In the genomic region with DNA sequence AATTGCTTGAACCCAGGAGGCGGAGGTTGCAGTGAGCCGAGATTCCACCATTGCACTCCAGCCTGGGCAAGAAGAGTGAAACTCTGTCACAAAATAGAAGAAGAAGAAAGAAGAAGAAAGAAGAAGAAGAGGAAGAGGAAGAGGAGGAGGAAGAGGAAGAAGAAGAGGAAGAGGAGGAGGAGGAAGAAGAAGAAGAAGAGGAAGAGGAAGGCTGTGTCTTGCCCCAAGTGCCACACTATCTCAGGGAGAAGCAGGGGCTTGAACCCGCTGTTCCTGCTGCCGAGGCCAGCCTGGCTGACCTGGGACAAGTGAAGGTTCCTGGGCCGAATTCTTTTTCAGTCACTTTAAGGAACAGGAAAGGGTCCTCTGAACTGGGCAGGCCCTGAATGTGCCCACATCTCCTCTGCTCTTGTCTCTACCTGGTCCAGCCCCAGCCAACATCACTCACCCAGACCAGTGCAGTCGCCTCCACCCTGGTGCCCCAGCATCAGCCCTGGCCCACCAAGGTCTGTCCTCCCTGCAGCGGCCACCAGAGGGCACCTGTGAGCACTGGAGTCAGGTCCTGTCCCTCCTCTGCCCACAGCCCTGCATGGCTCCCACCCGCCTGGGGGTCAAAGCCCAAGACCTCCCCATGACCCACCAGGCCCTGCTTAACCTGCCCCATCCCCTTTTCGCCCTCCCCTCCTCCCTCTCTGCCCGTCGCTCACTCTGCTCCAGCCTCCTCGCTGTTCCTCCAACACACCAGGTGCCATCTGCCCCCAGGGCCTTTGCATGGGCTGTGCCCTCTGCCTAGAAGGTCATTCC, we compare ENCODE assay signal across 8 cellular contexts. TPM values are rescaled to one million over a fixed set of nuclear protein-coding genes. Genes with fewer than 3 reads are reported as not detected.
DNase-seq lines count a peak whose midpoint lies in the region; ATAC-seq and TF ChIP-seq lines count a peak whose summit lies in the region.

No MANE protein-coding gene starts in this region.

- H3K27me3 ChIP-seq in gastrocnemius medialis: no peaks in the 10 kb centered on the region

- H3K27ac ChIP-seq in gastrocnemius medialis: peak overlapping the region; percentile 95 to 97 (median 96)

- peaks cover 4% of the 10 kb centered on the region for H3K9me3 Mint-ChIP-seq in activated naive CD8-positive, alpha-beta T cell treated with anti-CD3 and anti-CD28 coated beads, Interleukin-2, amount 50 U/mL, for 24 hours

- H3K27me3 Mint-ChIP-seq in activated naive CD8-positive, alpha-beta T cell treated with anti-CD3 and anti-CD28 coated beads, Interleukin-2, amount 50 U/mL, for 24 hours: no peaks in the 10 kb centered on the region

- TF ChIP-seq POLR2A in gastrocnemius medialis (IDR thresholded peaks at IDR 0.05): no peak

- no peak for TF ChIP-seq EP300 in Ishikawa (IDR thresholded peaks at IDR 0.05; ENCODE audit: borderline replicate concordance)

- H3K4me3 Mint-ChIP-seq in activated naive CD8-positive, alpha-beta T cell treated with anti-CD3 and anti-CD28 coated beads, Interleukin-2, amount 50 U/mL, for 24 hours: no peak overlapping the region

- H3K4me1 ChIP-seq in gastrocnemius medialis: peaks cover 27 to 30% of the 10 kb centered on the region in 2 donors

- H3K27ac Mint-ChIP-seq in activated naive CD8-positive, alpha-beta T cell treated with anti-CD3 and anti-CD28 coated beads, Interleukin-2, amount 50 U/mL, for 24 hours: peak overlapping the region; percentile 49

- no peaks in the 10 kb centered on the region for H3K36me3 ChIP-seq in gastrocnemius medialis

- no peaks in the 10 kb centered on the region for H3K9me3 ChIP-seq in gastrocnemius medialis

- peaks cover 17% of the 10 kb centered on the region for H3K4me1 Mint-ChIP-seq in activated naive CD8-positive, alpha-beta T cell treated with anti-CD3 and anti-CD28 coated beads, Interleukin-2, amount 50 U/mL, for 24 hours

- peaks cover 7% of the 10 kb centered on the region for H3K36me3 Mint-ChIP-seq in activated naive CD8-positive, alpha-beta T cell treated with anti-CD3 and anti-CD28 coated beads, Interleukin-2, amount 50 U/mL, for 24 hours (ENCODE audit: low read depth)

- TF ChIP-seq RAD21 in Ishikawa (IDR thresholded peaks at IDR 0.05; ENCODE audit: low read depth): peak; percentile 58; the same call in 1 of the 2 replicates

- in situ Hi-C loops in gastrocnemius medialis (cut with MboI; ENCODE audit: low sequenced_read_pairs in 4 of 4): loop anchor here in 1 of 4 donors (5.0 kb wide), 1 partner anchor 101 kb away; no protein-coding TSS in a partner anchor

- DNase-seq in Daoy (ENCODE audit: low read depth): peak; percentile 80
- DNase-seq in T-helper 1 cell: peak; percentile 68 to 89 (median 75)
- peak; percentile 96 for DNase-seq in activated naive CD8-positive, alpha-beta T cell treated with anti-CD3 and anti-CD28 coated beads, Interleukin-2, amount 50 U/mL, for 24 hours
- peak; percentile 85 for DNase-seq in left cardiac atrium
- DNase-seq in gastrocnemius medialis: peak in 1 of 2 donors; percentile 80

- H3K4me3 ChIP-seq in gastrocnemius medialis: no peak overlapping the region

- ATAC-seq in activated naive CD8-positive, alpha-beta T cell treated with anti-CD3 and anti-CD28 coated beads, Interleukin-2, amount 50 U/mL, for 24 hours: peak; percentile 80
- ATAC-seq in left cardiac atrium (peak; percentile 40 to 58), gastrocnemius medialis (peak in 1 of 2 donors; percentile 15), HG03442 (IDR thresholded peaks at IDR 0.05; ENCODE audit: unreplicated experiment) (no peak), HG02852 (IDR thresholded peaks at IDR 0.05; ENCODE audit: unreplicated experiment) (no peak)

- intact Hi-C loops in left cardiac atrium (cut with DNase I): loop anchor here (2.0 to 10.0 kb wide), 4 partner anchors 41 to 221 kb away; no protein-coding TSS in a partner anchor
- intact Hi-C loops in gastrocnemius medialis (cut with DNase I; ENCODE audit: low total_unique reads): loop anchor here (1.0 to 5.0 kb wide), 3 partner anchors 20 to 166 kb away; a partner anchor contains a TSS

- peak; percentile 84 to 94 (median 87) for TF ChIP-seq CTCF in gastrocnemius medialis (IDR thresholded peaks at IDR 0.05 in 4 of 5, conservative IDR thresholded peaks at IDR 0.05 in 1 of 5)

TF ChIP-seq in Ishikawa, 13 proteins besides CTCF, POLR2A, EP300 and RAD21:
- TF ChIP-seq CREB1 (IDR thresholded peaks at IDR 0.05; ENCODE audit: low read depth) (no peak), NFIC (IDR thresholded peaks at IDR 0.05) (no peak), FOXM1 (IDR thresholded peaks at IDR 0.05; ENCODE audit: borderline replicate concordance, low read depth) (no peak), ZBTB7A (IDR thresholded peaks at IDR 0.05; ENCODE audit: low read depth) (no peak), TCF12 (IDR thresholded peaks at IDR 0.05; ENCODE audit: low read depth) (no peak), YY1 (IDR thresholded peaks at IDR 0.05; ENCODE audit: low read depth) (no peak), TEAD4 (IDR thresholded peaks at IDR 0.05) (no peak), EGR1 (IDR thresholded peaks at IDR 0.05) (no peak), TAF1 (IDR thresholded peaks at IDR 0.05; ENCODE audit: low read depth) (no peak), CEBPB (IDR thresholded peaks at IDR 0.05) (no peak)
- TF ChIP-seq, protein P1, sequence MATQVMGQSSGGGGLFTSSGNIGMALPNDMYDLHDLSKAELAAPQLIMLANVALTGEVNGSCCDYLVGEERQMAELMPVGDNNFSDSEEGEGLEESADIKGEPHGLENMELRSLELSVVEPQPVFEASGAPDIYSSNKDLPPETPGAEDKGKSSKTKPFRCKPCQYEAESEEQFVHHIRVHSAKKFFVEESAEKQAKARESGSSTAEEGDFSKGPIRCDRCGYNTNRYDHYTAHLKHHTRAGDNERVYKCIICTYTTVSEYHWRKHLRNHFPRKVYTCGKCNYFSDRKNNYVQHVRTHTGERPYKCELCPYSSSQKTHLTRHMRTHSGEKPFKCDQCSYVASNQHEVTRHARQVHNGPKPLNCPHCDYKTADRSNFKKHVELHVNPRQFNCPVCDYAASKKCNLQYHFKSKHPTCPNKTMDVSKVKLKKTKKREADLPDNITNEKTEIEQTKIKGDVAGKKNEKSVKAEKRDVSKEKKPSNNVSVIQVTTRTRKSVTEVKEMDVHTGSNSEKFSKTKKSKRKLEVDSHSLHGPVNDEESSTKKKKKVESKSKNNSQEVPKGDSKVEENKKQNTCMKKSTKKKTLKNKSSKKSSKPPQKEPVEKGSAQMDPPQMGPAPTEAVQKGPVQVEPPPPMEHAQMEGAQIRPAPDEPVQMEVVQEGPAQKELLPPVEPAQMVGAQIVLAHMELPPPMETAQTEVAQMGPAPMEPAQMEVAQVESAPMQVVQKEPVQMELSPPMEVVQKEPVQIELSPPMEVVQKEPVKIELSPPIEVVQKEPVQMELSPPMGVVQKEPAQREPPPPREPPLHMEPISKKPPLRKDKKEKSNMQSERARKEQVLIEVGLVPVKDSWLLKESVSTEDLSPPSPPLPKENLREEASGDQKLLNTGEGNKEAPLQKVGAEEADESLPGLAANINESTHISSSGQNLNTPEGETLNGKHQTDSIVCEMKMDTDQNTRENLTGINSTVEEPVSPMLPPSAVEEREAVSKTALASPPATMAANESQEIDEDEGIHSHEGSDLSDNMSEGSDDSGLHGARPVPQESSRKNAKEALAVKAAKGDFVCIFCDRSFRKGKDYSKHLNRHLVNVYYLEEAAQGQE (IDR thresholded peaks at IDR 0.05; ENCODE audit: low read depth): no peak
- TF ChIP-seq, protein P2, sequence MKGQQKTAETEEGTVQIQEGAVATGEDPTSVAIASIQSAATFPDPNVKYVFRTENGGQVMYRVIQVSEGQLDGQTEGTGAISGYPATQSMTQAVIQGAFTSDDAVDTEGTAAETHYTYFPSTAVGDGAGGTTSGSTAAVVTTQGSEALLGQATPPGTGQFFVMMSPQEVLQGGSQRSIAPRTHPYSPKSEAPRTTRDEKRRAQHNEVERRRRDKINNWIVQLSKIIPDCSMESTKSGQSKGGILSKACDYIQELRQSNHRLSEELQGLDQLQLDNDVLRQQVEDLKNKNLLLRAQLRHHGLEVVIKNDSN (IDR thresholded peaks at IDR 0.05): no peak
- TF ChIP-seq, protein P3, sequence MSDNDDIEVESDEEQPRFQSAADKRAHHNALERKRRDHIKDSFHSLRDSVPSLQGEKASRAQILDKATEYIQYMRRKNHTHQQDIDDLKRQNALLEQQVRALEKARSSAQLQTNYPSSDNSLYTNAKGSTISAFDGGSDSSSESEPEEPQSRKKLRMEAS (IDR thresholded peaks at IDR 0.05): no peak

RNA-seq across cellular contexts. Expression of a gene that starts 20.0 kb away (rescaled TPM):
- total RNA-seq in Daoy (2014; rRNA removed; shearing (Covaris generic)): 0.74 and 1.7 TPM in 2 replicates
- 1 to 10 TPM; 6.9 to 8.0 TPM for total RNA-seq in left cardiac atrium
- total RNA-seq in gastrocnemius medialis: 10 to 100 TPM in 2 of 4 donors, 1 to 10 TPM in 2; 5.9 to 14.0 (median 9.0) TPM

RNA-seq across cellular contexts. Expression of a gene that starts 20.0 kb away (rescaled TPM):
- 13.5 and 14.0 TPM in 2 replicates for total RNA-seq in Daoy (2014; rRNA removed; shearing (Covaris generic))
- 10 to 100 TPM; 24.1 to 25.0 TPM for total RNA-seq in left cardiac atrium
- total RNA-seq in gastrocnemius medialis: 100 to 1,000 TPM; 246 to 360 (median 300) TPM

RNA-seq across cellular contexts. Expression of a gene that starts 55.9 kb away (rescaled TPM):
- 102 and 114 TPM in 2 replicates for total RNA-seq in Daoy (2014; rRNA removed; shearing (Covaris generic))
- total RNA-seq in left cardiac atrium (10 to 100 TPM; 25.3 to 35.1 TPM), gastrocnemius medialis (100 to 1,000 TPM in 2 of 4 donors, 10 to 100 TPM in 2; 53.9 to 193 (median 92.5) TPM)

Comparison
In these comparisons a context has a peak if more than half of its experiments do, and no peak if none do; other contexts are left out.
1. ATAC-seq: peak in activated naive CD8-positive, alpha-beta T cell treated with anti-CD3 and anti-CD28 coated beads, Interleukin-2, amount 50 U/mL, for 24 hours (single experiment) and left cardiac atrium (2 of 2); none in HG03442 (single experiment) and HG02852 (single experiment).
2. RNA of a gene that starts 20.0 kb away (total RNA-seq): 246 to 360 TPM in gastrocnemius medialis; 24.1 to 25.0 TPM in left cardiac atrium and 13.5 to 14.0 TPM in Daoy; every median in the first group is over 4 times any median in the second.